21 cellular contexts compared by ENCODE assay signal in genomic region chr2:216717491-216717901, GRCh38. TPM values are rescaled to one million over a fixed set of nuclear protein-coding genes. Genes with fewer than 3 reads are reported as not detected.
DNase-seq lines count a peak whose midpoint lies in the region; ATAC-seq and TF ChIP-seq lines count a peak whose summit lies in the region.
"Had no signal": no experiment of that assay in that cellular context is flagged by ENCODE, and none has a peak within 500 bp of the region (broad histone marks: within the 10 kb centered on the region; RNA-seq: fewer than 3 reads in every experiment).

No MANE protein-coding gene starts in this region.

- no peak for ATAC-seq in GM18519 (IDR thresholded peaks at IDR 0.05; ENCODE audit: low FRiP score, unreplicated experiment)
- ATAC-seq: activated CD4-positive, CD25-positive, alpha-beta regulatory T cell treated with anti-CD3 and anti-CD28 coated beads, Interleukin-2, amount 50 U/mL, for 24 hours; activated CD8-positive, alpha-beta T cell treated with anti-CD3 and anti-CD28 coated beads for 36 hours; body of pancreas; stimulated activated memory B cell treated with anti-CD40 and anti-IgM and Interleukin-4, amounts not matched to agents 10 μg/mL and 1 μg/mL and 100 μg/mL, for 72 hours had no signal

- H3K36me3 ChIP-seq in H7 (replicated peaks; ENCODE audit: control insufficient read depth, insufficient read depth, low read length) (no peaks in the 10 kb centered on the region), breast epithelium (no peaks in the 10 kb centered on the region), uterus (no peaks in the 10 kb centered on the region), stomach (no peaks in the 10 kb centered on the region)
- H3K36me3 ChIP-seq: thoracic aorta had no signal

- 43 to 54% (median 46%) methylated on average over 4 of the region's 4 CpGs for WGBS in stomach, 5 donors

- H3K27me3 ChIP-seq in H7 (ENCODE audit: control insufficient read depth, insufficient read depth, low read length) (no peaks in the 10 kb centered on the region), breast epithelium (no peaks in the 10 kb centered on the region), uterus (no peaks in the 10 kb centered on the region), stomach (no peaks in the 10 kb centered on the region)

- no peak overlapping the region for H3K4me3 ChIP-seq in H7 (ENCODE audit: insufficient read depth, low read depth, low read length)
- no peak overlapping the region for H3K4me3 ChIP-seq in breast epithelium
- H3K4me3 ChIP-seq in uterus: no peak overlapping the region
- no peak overlapping the region for H3K4me3 ChIP-seq in stomach
- H3K4me3 ChIP-seq: body of pancreas, thoracic aorta had no signal

- H3K9me3 ChIP-seq in breast epithelium: no peaks in the 10 kb centered on the region
- no peaks in the 10 kb centered on the region for H3K9me3 ChIP-seq in uterus
- no peaks in the 10 kb centered on the region for H3K9me3 ChIP-seq in stomach
- H3K9me3 ChIP-seq: body of pancreas, thoracic aorta had no signal

- intact Hi-C loops in breast epithelium (cut with DNase I; ENCODE audit: low total_unique reads): no loop called here
- intact Hi-C loops in uterus (cut with DNase I; ENCODE audit: low total_unique reads): no loop called here
- intact Hi-C loops in stomach (cut with DNase I; ENCODE audit: low total_unique reads): no loop called here

- TF ChIP-seq CTCF in breast epithelium (IDR thresholded peaks at IDR 0.05) (no peak), uterus (IDR thresholded peaks at IDR 0.05) (no peak), stomach (IDR thresholded peaks at IDR 0.05) (no peak)

- peak overlapping the region; percentile 5 to 44 for H3K27ac ChIP-seq in breast epithelium
- peak overlapping the region; percentile 17 to 23 for H3K27ac ChIP-seq in uterus
- H3K27ac ChIP-seq in stomach: no peak overlapping the region
- H3K27ac ChIP-seq: body of pancreas, thoracic aorta had no signal

- no peak for TF ChIP-seq EP300 in stomach (IDR thresholded peaks at IDR 0.05)

- TF ChIP-seq POLR2A in breast epithelium (IDR thresholded peaks at IDR 0.05): no peak
- no peak for TF ChIP-seq POLR2A in uterus (IDR thresholded peaks at IDR 0.05)
- TF ChIP-seq POLR2A in stomach (IDR thresholded peaks at IDR 0.05): no peak

- H3K4me1 ChIP-seq in breast epithelium (peaks cover 0 to 10% of the 10 kb centered on the region in 2 donors), uterus (peaks cover 9 to 16% of the 10 kb centered on the region in 2 donors), stomach (peaks cover 0 to 43% (median 5%) of the 10 kb centered on the region in 4 donors)
- H3K4me1 ChIP-seq: body of pancreas had no signal

- DNase-seq in H7 (peak; percentile 50), breast epithelium (ENCODE audit: low spot score in 2 of 2) (no peak), islet precursor cell (peak; percentile 82), uterus (no peak), stomach (no peak), NCI-H226 (no peak)
- DNase-seq: activated CD8-positive, alpha-beta T cell treated with anti-CD3 and anti-CD28 coated beads for 36 hours; activated effector memory CD4-positive, alpha-beta T cell treated with anti-CD3 and anti-CD28 coated beads, Interleukin-2, amount 50 U/mL, for 16 hours; activated T-cell treated with anti-CD3 and anti-CD28 coated beads for 4 hours; body of pancreas; DMS79 treated with DMSO at 0.1 percent for 48 hours; effector CD8-positive, alpha-beta T cell; glutamatergic neuron; HCEC 1CT; KBM-7; NCI-H146; NCI-H526 treated with DMSO at 0.1 percent for 48 hours had no signal

RNA-seq across cellular contexts. Expression of gene IGFBP5, which starts 22.1 kb away (rescaled TPM):
- 2.9 and 10.2 TPM in 2 replicates for total RNA-seq in H7 (2014; rRNA removed; shearing (Covaris generic))
- total RNA-seq in breast epithelium (1,000 to 10,000 TPM in 1 of 3 donors, 100 to 1,000 TPM in 2; 161 to 1,107 (median 177) TPM), uterus (1,000 to 10,000 TPM in 1 of 4 donors, 100 to 1,000 TPM in 3; 480 to 2,812 (median 618) TPM), stomach (100 to 1,000 TPM; 166 to 923 (median 548) TPM)
- 100 to 1,000 TPM in 2 of 3 donors, 10 to 100 TPM in 1; 92.1 to 215 (median 128) TPM for polyA plus RNA-seq in stomach
- total RNA-seq: activated CD8-positive, alpha-beta T cell treated with anti-CD3 and anti-CD28 coated beads for 36 hours had no signal

Comparison
In these comparisons a context has a peak if more than half of its experiments do, and no peak if none do; other contexts are left out.
1. DNase-seq: peak in H7 (single experiment) and islet precursor cell (single experiment); none in breast epithelium (0 of 2), uterus (0 of 2), stomach (single experiment) and NCI-H226 (single experiment).
2. H3K27ac ChIP-seq: peak in breast epithelium (2 of 2) and uterus (2 of 2); none in stomach (0 of 5).
3. RNA of gene IGFBP5, which starts 22.1 kb away (total RNA-seq): 480 to 2,812 TPM in uterus, 166 to 923 TPM in stomach and 161 to 1,107 TPM in breast epithelium; 2.9 to 10.2 TPM in H7; every median in the first group is over 10 times any median in the second.